Comparison of ENCODE assay signal across 9 cellular contexts in genomic region chr3:60555704-60556340, GRCh38.
A peak's percentile ranks its signal among the peaks of the same experiment; 100 is the strongest.
DNase-seq lines count a peak whose midpoint lies in the region; ATAC-seq and TF ChIP-seq lines count a peak whose summit lies in the region.
"Had no signal": no experiment of that assay in that cellular context is flagged by ENCODE, and none has a peak within 500 bp of the region (broad histone marks: within the 10 kb centered on the region; RNA-seq: fewer than 3 reads in every experiment).

No MANE protein-coding gene starts in this region.

- H3K27ac Mint-ChIP-seq in Caco-2 (ENCODE audit: unreplicated experiment): no peak overlapping the region

- H3K27me3 ChIP-seq in GM06990 (replicated peaks; ENCODE audit: control insufficient read depth, insufficient read depth, low read length): no peaks in the 10 kb centered on the region
- no peaks in the 10 kb centered on the region for H3K27me3 ChIP-seq in Caco-2 (replicated peaks; ENCODE audit: control insufficient read depth, insufficient read depth, low read length)

- ATAC-seq in GM21447 (IDR thresholded peaks at IDR 0.05; ENCODE audit: unreplicated experiment): peak; percentile 96
- peak; percentile 92 for ATAC-seq in HG03432 (IDR thresholded peaks at IDR 0.05; ENCODE audit: unreplicated experiment)
- peak; percentile 90 for ATAC-seq in esophagus mucosa

- no peak overlapping the region for H3K4me3 ChIP-seq in GM06990 (replicated peaks; ENCODE audit: low read depth, low read length)
- H3K4me3 ChIP-seq in Caco-2 (ENCODE audit: low read depth, low read length): no peak overlapping the region

- H3K9me3 Mint-ChIP-seq in Caco-2 (ENCODE audit: unreplicated experiment): peaks cover 9% of the 10 kb centered on the region

- BruUV-seq in Caco-2 (replicated peaks; lab: Mats Ljungman, UMichigan): no TSS peak

- intact Hi-C loops in posterior cingulate gyrus (cut with DNase I) (no loop called here), Caco-2 (cut with micrococcal nuclease; ENCODE audit: unreplicated experiment) (no loop called here)

- H3K27me3 Mint-ChIP-seq in Caco-2 (ENCODE audit: insufficient read depth, unreplicated experiment): no peaks in the 10 kb centered on the region

- POLR2A ChIA-PET in Caco-2 (lab: Charles Lee): no interaction called here

- H3K4me1 ChIP-seq in Caco-2: no peaks in the 10 kb centered on the region

- H3K36me3 Mint-ChIP-seq in Caco-2 (ENCODE audit: insufficient read depth, unreplicated experiment): peaks cover 13% of the 10 kb centered on the region

- H3K36me3 ChIP-seq in GM06990 (ENCODE audit: control insufficient read depth, insufficient read depth, low read length) (no peaks in the 10 kb centered on the region), Caco-2 (ENCODE audit: control insufficient read depth, insufficient read depth, low read length) (no peaks in the 10 kb centered on the region)

- H3K4me3 Mint-ChIP-seq in Caco-2 (ENCODE audit: unreplicated experiment): no peak overlapping the region

- no peaks in the 10 kb centered on the region for H3K9me3 ChIP-seq in Caco-2

- H3K4me1 Mint-ChIP-seq in Caco-2 (ENCODE audit: low read depth, unreplicated experiment): no peaks in the 10 kb centered on the region

- CTCF ChIA-PET in Caco-2 (lab: Charles Lee): no interaction called here

- DNase-seq in GM06990 (ENCODE audit: extremely low read depth, insufficient read length): peak; percentile 42
- DNase-seq in posterior cingulate gyrus: no peak
- no peak for DNase-seq in putamen (ENCODE audit: low spot score)
- no peak for DNase-seq in Caco-2
- no peak for DNase-seq in NCI-H226
- DNase-seq: hypothalamus had no signal

- no peak for TF ChIP-seq CTCF in GM06990 (IDR thresholded peaks at IDR 0.05; ENCODE audit: insufficient read depth, low read length, poor library complexity, severe bottlenecking)
- no peak for TF ChIP-seq CTCF in Caco-2 (IDR thresholded peaks at IDR 0.05; ENCODE audit: insufficient read depth in 1 of 2, low read depth in 1 of 2, low read length in 1 of 2, severe bottlenecking in 1 of 2, unreplicated experiment in 1 of 2)
